ENCODE assay signal across 8 cellular contexts in the genomic region with DNA sequence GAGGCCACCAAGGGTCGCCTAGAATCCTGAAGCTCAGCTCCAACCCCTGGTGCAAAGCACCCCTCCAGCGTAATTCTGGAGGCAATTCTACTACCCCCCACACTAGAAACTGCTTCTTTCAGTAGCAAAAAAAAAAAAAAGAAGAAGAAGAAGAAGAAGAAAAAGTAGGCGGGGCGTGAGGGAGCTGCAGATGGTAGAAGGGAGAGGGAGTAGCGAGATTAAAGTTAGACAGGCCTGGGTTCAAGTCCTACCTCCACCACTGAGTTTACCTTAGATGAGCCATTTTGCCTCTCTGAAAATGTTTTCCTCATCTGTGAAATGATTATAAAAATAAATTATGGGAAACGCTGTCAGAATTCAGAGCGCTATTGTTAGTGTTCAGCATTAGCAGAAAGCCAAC. TPM values are rescaled to one million over a fixed set of nuclear protein-coding genes. Genes with fewer than 3 reads are reported as not detected.
DNase-seq lines count a peak whose midpoint lies in the region; TF ChIP-seq lines count a peak whose summit lies in the region.

No MANE protein-coding gene starts in this region.

- peaks cover 0 to 13% (median 3%) of the 10 kb centered on the region in 5 donors for H3K9me3 Mint-ChIP-seq in CD8-positive, alpha-beta memory T cell
- H3K9me3 Mint-ChIP-seq in HFFc6 = peaks cover 6% of the 10 kb centered on the region; the same call in 1 of the 2 replicates
- peaks cover 4% of the 10 kb centered on the region for H3K9me3 Mint-ChIP-seq in progenitor cell of endocrine pancreas (ENCODE audit: low read depth)

- H3K9me3 ChIP-seq in CD8-positive, alpha-beta memory T cell (ENCODE audit: low read length) = no peaks in the 10 kb centered on the region

- H3K27me3 Mint-ChIP-seq in CD8-positive, alpha-beta memory T cell = peaks cover 27 to 68% of the 10 kb centered on the region in 2 donors
- H3K27me3 Mint-ChIP-seq in HFFc6 (ENCODE audit: insufficient read depth) = peaks cover 4% of the 10 kb centered on the region
- H3K27me3 Mint-ChIP-seq in progenitor cell of endocrine pancreas = peaks cover 11% of the 10 kb centered on the region

- H3K36me3 Mint-ChIP-seq in CD8-positive, alpha-beta memory T cell = peaks cover 0 to 3% (median 0%) of the 10 kb centered on the region in 3 donors
- peaks cover 8% of the 10 kb centered on the region; the same call in 1 of the 2 replicates for H3K36me3 Mint-ChIP-seq in HFFc6 (ENCODE audit: low read depth)
- H3K36me3 Mint-ChIP-seq in progenitor cell of endocrine pancreas (ENCODE audit: insufficient read depth) = peaks cover 8% of the 10 kb centered on the region

- POLR2A ChIA-PET in CD8-positive, alpha-beta memory T cell (lab: Charles Lee) = no interaction called here

- TF ChIP-seq CTCF in HFFc6 (IDR thresholded peaks at IDR 0.05) (no peak), progenitor cell of endocrine pancreas (IDR thresholded peaks at IDR 0.05; ENCODE audit: unreplicated experiment) (no peak)

- no peak overlapping the region for H3K27ac ChIP-seq in CD8-positive, alpha-beta memory T cell (ENCODE audit: low read depth, low read length)

- peaks cover 5 to 14% (median 14%) of the 10 kb centered on the region in 3 donors for H3K4me1 Mint-ChIP-seq in CD8-positive, alpha-beta memory T cell
- H3K4me1 Mint-ChIP-seq in HFFc6 (ENCODE audit: low read depth) (no peaks in the 10 kb centered on the region), progenitor cell of endocrine pancreas (ENCODE audit: low read depth) (peaks cover 17% of the 10 kb centered on the region)

- peak overlapping the region in 5 of 7 donors; percentile 32 to 59 (median 52) for H3K4me3 Mint-ChIP-seq in CD8-positive, alpha-beta memory T cell
- peak overlapping the region; percentile 30; the same call in 1 of the 2 replicates for H3K4me3 Mint-ChIP-seq in HFFc6
- peak overlapping the region; percentile 76 for H3K4me3 Mint-ChIP-seq in progenitor cell of endocrine pancreas (ENCODE audit: low read depth)

- no peaks in the 10 kb centered on the region for H3K27me3 ChIP-seq in CD8-positive, alpha-beta memory T cell (ENCODE audit: insufficient read depth, low read length, poor library complexity, severe bottlenecking)

- H3K4me1 ChIP-seq in CD8-positive, alpha-beta memory T cell (ENCODE audit: insufficient read depth, low read length) = no peaks in the 10 kb centered on the region

- DNase-seq in CD8-positive, alpha-beta memory T cell = no peak
- DNase-seq in HFFc6 (no peak), dermis blood vessel endothelial cell (peak; percentile 20), progenitor cell of endocrine pancreas (ENCODE audit: low spot score, unreplicated experiment) (no peak), RKO (ENCODE audit: low spot score) (no peak), posterior vena cava (ENCODE audit: low spot score) (no peak), NCI-H1436 treated with DMSO at 0.1 percent for 48 hours (lab: John Stamatoyannopoulos, UW) (no peak), NCI-H2196 treated with DMSO at 0.1 percent for 48 hours (lab: John Stamatoyannopoulos, UW; ENCODE audit: unreplicated experiment) (no peak)

- intact Hi-C loops in posterior vena cava (cut with DNase I) = loop anchor here in 1 of 2 donors (5.0 kb wide), 1 partner anchor 577 kb away; no protein-coding TSS in a partner anchor

- CTCF ChIA-PET in CD8-positive, alpha-beta memory T cell (lab: Charles Lee) = no interaction called here

- no peak overlapping the region for H3K4me3 ChIP-seq in CD8-positive, alpha-beta memory T cell (ENCODE audit: low read length)

- H3K27ac Mint-ChIP-seq in CD8-positive, alpha-beta memory T cell = no peak overlapping the region
- H3K27ac Mint-ChIP-seq in HFFc6 (no peak overlapping the region), progenitor cell of endocrine pancreas (peak overlapping the region; percentile 80)

- no peaks in the 10 kb centered on the region for H3K36me3 ChIP-seq in CD8-positive, alpha-beta memory T cell (ENCODE audit: insufficient read depth, low read length)

RNA-seq across cellular contexts. Expression of a gene that starts 0.9 kb away (rescaled TPM):
- total RNA-seq in CD8-positive, alpha-beta memory T cell = 1 to 10 TPM; 3.9 TPM
- polyA plus RNA-seq in CD8-positive, alpha-beta memory T cell = 0.82 TPM
- total RNA-seq in HFFc6 (2021; fragmentation: NEBNext Ultra II Directional; extraction: Animal tissue kit (Norgen Biotek cat#: 25700)) = 1 to 10 TPM; 1.2 to 7.0 (median 2.3) TPM
- total RNA-seq in dermis blood vessel endothelial cell = 31.1 and 37.7 TPM in 2 replicates
- total RNA-seq in progenitor cell of endocrine pancreas = 33.4 and 37.0 TPM in 2 replicates
- total RNA-seq in posterior vena cava = 1 to 10 TPM; 8.0 to 9.0 TPM
